ENCODE assay signal across 8 cellular contexts in the genomic region with DNA sequence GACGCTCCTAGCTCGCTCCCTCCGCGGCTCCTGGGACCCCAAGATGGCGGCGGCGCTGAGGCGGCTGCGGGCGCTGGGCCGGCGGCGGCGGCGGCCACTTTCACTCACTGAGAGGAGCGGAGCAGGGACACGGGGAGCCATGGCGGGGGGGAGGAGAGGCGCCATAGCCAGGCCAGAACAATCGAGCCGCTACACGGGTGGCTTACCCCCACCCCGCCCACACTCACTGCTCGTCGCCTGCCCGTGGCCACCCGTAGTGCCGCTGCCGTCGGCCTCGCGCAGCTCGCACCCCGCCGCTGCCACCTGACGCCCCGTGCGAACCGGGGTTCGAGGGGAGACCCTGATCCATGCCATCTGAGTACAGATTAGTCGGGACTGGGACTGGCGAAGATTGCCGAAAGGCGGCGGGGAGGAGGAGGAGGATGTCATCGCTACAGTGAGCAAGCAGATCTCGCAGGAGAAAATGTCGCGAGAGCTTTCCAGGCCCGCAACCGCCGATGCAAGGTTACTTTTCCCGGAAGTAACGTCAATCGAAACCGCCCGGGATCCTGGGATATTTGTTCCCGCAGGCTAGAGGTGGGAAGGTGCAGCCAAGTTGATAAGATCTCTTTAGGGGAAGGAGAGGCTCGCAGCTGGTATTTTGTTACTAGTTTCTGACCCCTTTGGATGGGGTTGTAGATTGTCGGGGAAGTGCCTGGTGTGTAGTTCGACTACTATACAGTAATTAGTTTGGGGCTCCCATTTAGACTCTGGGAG. TPM values are rescaled to one million over a fixed set of nuclear protein-coding genes. Genes with fewer than 3 reads are reported as not detected.
A peak's percentile ranks its signal among the peaks of the same experiment; 100 is the strongest.
DNase-seq lines count a peak whose midpoint lies in the region; TF ChIP-seq lines count a peak whose summit lies in the region.

A gene with protein sequence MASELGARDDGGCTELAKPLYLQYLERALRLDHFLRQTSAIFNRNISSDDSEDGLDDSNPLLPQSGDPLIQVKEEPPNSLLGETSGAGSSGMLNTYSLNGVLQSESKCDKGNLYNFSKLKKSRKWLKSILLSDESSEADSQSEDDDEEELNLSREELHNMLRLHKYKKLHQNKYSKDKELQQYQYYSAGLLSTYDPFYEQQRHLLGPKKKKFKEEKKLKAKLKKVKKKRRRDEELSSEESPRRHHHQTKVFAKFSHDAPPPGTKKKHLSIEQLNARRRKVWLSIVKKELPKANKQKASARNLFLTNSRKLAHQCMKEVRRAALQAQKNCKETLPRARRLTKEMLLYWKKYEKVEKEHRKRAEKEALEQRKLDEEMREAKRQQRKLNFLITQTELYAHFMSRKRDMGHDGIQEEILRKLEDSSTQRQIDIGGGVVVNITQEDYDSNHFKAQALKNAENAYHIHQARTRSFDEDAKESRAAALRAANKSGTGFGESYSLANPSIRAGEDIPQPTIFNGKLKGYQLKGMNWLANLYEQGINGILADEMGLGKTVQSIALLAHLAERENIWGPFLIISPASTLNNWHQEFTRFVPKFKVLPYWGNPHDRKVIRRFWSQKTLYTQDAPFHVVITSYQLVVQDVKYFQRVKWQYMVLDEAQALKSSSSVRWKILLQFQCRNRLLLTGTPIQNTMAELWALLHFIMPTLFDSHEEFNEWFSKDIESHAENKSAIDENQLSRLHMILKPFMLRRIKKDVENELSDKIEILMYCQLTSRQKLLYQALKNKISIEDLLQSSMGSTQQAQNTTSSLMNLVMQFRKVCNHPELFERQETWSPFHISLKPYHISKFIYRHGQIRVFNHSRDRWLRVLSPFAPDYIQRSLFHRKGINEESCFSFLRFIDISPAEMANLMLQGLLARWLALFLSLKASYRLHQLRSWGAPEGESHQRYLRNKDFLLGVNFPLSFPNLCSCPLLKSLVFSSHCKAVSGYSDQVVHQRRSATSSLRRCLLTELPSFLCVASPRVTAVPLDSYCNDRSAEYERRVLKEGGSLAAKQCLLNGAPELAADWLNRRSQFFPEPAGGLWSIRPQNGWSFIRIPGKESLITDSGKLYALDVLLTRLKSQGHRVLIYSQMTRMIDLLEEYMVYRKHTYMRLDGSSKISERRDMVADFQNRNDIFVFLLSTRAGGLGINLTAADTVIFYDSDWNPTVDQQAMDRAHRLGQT (N-terminal part only) (minus strand): TSS at position 165 of the 756 bp plus-strand sequence. CDS start 19,970 bp downstream, outside the sequence.

- peak; percentile 96 for DNase-seq in GM03348 (ENCODE audit: low spot score)
- DNase-seq in HFFc6, result peak; percentile 98
- peak; percentile 94 for DNase-seq in NCI-H1048 (lab: John Stamatoyannopoulos, UW)
- peak; percentile 91 for DNase-seq in SK-N-SH
- DNase-seq in activated naive CD4-positive, alpha-beta T cell treated with anti-CD3 and anti-CD28 coated beads, Interleukin-2, amount 50 U/mL, for 16 hours, result peak; percentile 95
- DNase-seq in globus pallidus (ENCODE audit: low spot score), result peak; percentile 95
- peak; percentile 66 to 99 (median 96) for DNase-seq in nucleus accumbens (lab: John Stamatoyannopoulos, UW)
- peak; percentile 98 to 99 for DNase-seq in suprapubic skin (ENCODE audit: low spot score in 2 of 2)

- CTCF ChIA-PET in SK-N-SH (lab: Yijun Ruan, JAX), result interaction anchor here (0.6 to 1.7 kb wide), 3 partner anchors 92 to 366 kb away, joined by 3 to 6 read pairs (median 4); no protein-coding TSS in a partner anchor

- peak within 1 kb of the TSS; percentile 90 for H3K27ac Mint-ChIP-seq in HFFc6

- peaks cover 7% of the 10 kb centered on the region; the same call in 1 of the 2 replicates for H3K36me3 Mint-ChIP-seq in HFFc6 (ENCODE audit: low read depth)

- 3% methylated on average over 25 of the region's 61 CpGs for WGBS in SK-N-SH (ENCODE audit: low lambda C conversion rate)
- 2% methylated on average over 12 of the region's 61 CpGs for WGBS in suprapubic skin

- peak within 1 kb of the TSS; percentile 77 for H3K4me2 ChIP-seq in SK-N-SH

- peaks cover 11% of the 10 kb centered on the region for H3F3A ChIP-seq in SK-N-SH (replicated peaks; ENCODE audit: insufficient read depth)

- H3K9ac ChIP-seq in SK-N-SH, result peak within 1 kb of the TSS; percentile 100

- H3K27me3 ChIP-seq in SK-N-SH (ENCODE audit: insufficient read depth) (no peaks in the 10 kb centered on the region), suprapubic skin (no peaks in the 10 kb centered on the region)

- H3K4me3 Mint-ChIP-seq in HFFc6, result peak within 1 kb of the TSS; percentile 92

- H3K79me2 ChIP-seq in SK-N-SH (ENCODE audit: insufficient read depth), result peaks cover 45% of the 10 kb centered on the region

- no peaks in the 10 kb centered on the region for H4K20me1 ChIP-seq in SK-N-SH (ENCODE audit: insufficient read depth)

- peak within 1 kb of the TSS; percentile 89 for H2AFZ ChIP-seq in SK-N-SH (ENCODE audit: low read depth)

- no peaks in the 10 kb centered on the region for H3K9me3 Mint-ChIP-seq in HFFc6

- H3K4me3 ChIP-seq in SK-N-SH (ENCODE audit: low read depth in 2 of 2, low read length in 1 of 2) (peak within 1 kb of the TSS; percentile 70 to 94), suprapubic skin (peak within 1 kb of the TSS; percentile 81)

- peaks cover 3% of the 10 kb centered on the region; the same call in 1 of the 2 replicates for H3K27me3 Mint-ChIP-seq in HFFc6 (ENCODE audit: insufficient read depth)

- no peaks in the 10 kb centered on the region for H3K9me2 ChIP-seq in SK-N-SH

- TF ChIP-seq POLR2A in suprapubic skin (IDR thresholded peaks at IDR 0.05), result peak in 1 of 2 donors; percentile 63

- H3K27ac ChIP-seq in SK-N-SH (ENCODE audit: low read depth in 2 of 2, low read length in 1 of 2) (peak within 1 kb of the TSS; percentile 96 to 98), suprapubic skin (peak within 1 kb of the TSS; percentile 99)

- TF ChIP-seq EP300 in SK-N-SH (IDR thresholded peaks at IDR 0.05; ENCODE audit: borderline replicate concordance in 1 of 2, low read depth in 1 of 2, low read length in 1 of 2) (0 out of 4 replicates have a peak, but pooled peaks of 1 of the 2 experiments have one; percentile 15), suprapubic skin (IDR thresholded peaks at IDR 0.05) (no peak)

- no peak for TF ChIP-seq CTCF in HFFc6 (IDR thresholded peaks at IDR 0.05)
- no peak for TF ChIP-seq CTCF in SK-N-SH (IDR thresholded peaks at IDR 0.05)
- no peak for TF ChIP-seq CTCF in suprapubic skin (IDR thresholded peaks at IDR 0.05)

- POLR2A ChIA-PET in SK-N-SH (lab: Yijun Ruan, JAX), result interaction anchor here (0.6 to 1.5 kb wide), 9 partner anchors 10 to 1465 kb away, joined by 3 to 9 read pairs (median 4); a partner anchor contains a TSS

- peaks cover 0 to 6% of the 10 kb centered on the region in 2 experiments for H3K36me3 ChIP-seq in SK-N-SH (replicated peaks in 1 of 2; ENCODE audit: control insufficient read depth in 1 of 2, insufficient read depth in 2 of 2, low read length in 1 of 2)
- no peaks in the 10 kb centered on the region for H3K36me3 ChIP-seq in suprapubic skin

- TF ChIP-seq RAD21 in SK-N-SH (IDR thresholded peaks at IDR 0.05; ENCODE audit: low read length), result no peak

- H3K4me1 ChIP-seq in SK-N-SH (ENCODE audit: control insufficient read depth in 1 of 2, insufficient read depth in 2 of 2, low read depth in 1 of 2, low read length in 1 of 2), result peaks cover 3 to 7% of the 10 kb centered on the region in 2 experiments; a peak in 1 of 4 replicates
- H3K4me1 ChIP-seq in suprapubic skin, result peaks cover 17% of the 10 kb centered on the region

- H3K9me3 ChIP-seq in SK-N-SH, result no peaks in the 10 kb centered on the region
- no peaks in the 10 kb centered on the region for H3K9me3 ChIP-seq in suprapubic skin

- H3K4me1 Mint-ChIP-seq in HFFc6 (ENCODE audit: low read depth), result peaks cover 23% of the 10 kb centered on the region

TF ChIP-seq in SK-N-SH, 30 proteins besides CTCF, POLR2A, EP300 and RAD21 (continues in another document):
- peak; percentile 99 for TF ChIP-seq POLR2AphosphoS5 (IDR thresholded peaks at IDR 0.05; ENCODE audit: low read depth, low read length)
- TF ChIP-seq MEF2A (IDR thresholded peaks at IDR 0.05; ENCODE audit: borderline replicate concordance, low read depth), result no peak
- no peak; the same call in 1 of the 2 replicates for TF ChIP-seq FOXM1 (IDR thresholded peaks at IDR 0.05; ENCODE audit: low read depth)
- TF ChIP-seq, protein P1, sequence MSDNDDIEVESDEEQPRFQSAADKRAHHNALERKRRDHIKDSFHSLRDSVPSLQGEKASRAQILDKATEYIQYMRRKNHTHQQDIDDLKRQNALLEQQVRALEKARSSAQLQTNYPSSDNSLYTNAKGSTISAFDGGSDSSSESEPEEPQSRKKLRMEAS (IDR thresholded peaks at IDR 0.05; ENCODE audit: low read depth), result peak; percentile 57
- no peak for TF ChIP-seq FOSL2 (IDR thresholded peaks at IDR 0.05; ENCODE audit: borderline replicate concordance, low read depth)
- no peak for TF ChIP-seq TCF12 (IDR thresholded peaks at IDR 0.05)
- peak; percentile 74 for TF ChIP-seq GABPA (IDR thresholded peaks at IDR 0.05; ENCODE audit: low read depth)
- TF ChIP-seq, protein P2, sequence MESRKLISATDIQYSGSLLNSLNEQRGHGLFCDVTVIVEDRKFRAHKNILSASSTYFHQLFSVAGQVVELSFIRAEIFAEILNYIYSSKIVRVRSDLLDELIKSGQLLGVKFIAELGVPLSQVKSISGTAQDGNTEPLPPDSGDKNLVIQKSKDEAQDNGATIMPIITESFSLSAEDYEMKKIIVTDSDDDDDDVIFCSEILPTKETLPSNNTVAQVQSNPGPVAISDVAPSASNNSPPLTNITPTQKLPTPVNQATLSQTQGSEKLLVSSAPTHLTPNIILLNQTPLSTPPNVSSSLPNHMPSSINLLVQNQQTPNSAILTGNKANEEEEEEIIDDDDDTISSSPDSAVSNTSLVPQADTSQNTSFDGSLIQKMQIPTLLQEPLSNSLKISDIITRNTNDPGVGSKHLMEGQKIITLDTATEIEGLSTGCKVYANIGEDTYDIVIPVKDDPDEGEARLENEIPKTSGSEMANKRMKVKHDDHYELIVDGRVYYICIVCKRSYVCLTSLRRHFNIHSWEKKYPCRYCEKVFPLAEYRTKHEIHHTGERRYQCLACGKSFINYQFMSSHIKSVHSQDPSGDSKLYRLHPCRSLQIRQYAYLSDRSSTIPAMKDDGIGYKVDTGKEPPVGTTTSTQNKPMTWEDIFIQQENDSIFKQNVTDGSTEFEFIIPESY (IDR thresholded peaks at IDR 0.05; ENCODE audit: borderline replicate concordance, low read depth), result peak; percentile 97
- no peak for TF ChIP-seq EZH2phosphoT487 (IDR thresholded peaks at IDR 0.05; ENCODE audit: borderline replicate concordance, low read depth)
- no peak for TF ChIP-seq TEAD4 (IDR thresholded peaks at IDR 0.05; ENCODE audit: borderline replicate concordance, insufficient read depth)

RNA-seq across cellular contexts. Expression of the gene that starts here (rescaled TPM):
- 10 to 100 TPM; 18.3 to 23.6 (median 19.4) TPM for total RNA-seq in HFFc6 (2021; fragmentation: NEBNext Ultra II Directional; extraction: Animal tissue kit (Norgen Biotek cat#: 25700))
- polyA plus RNA-seq in SK-N-SH (2012; rRNA removed), result 4.6 and 5.2 TPM in 2 replicates
- 4.8 and 7.3 TPM in 2 replicates for polyA plus RNA-seq in SK-N-SH (2012; cell fraction: cytosol; rRNA removed)
- polyA plus RNA-seq in SK-N-SH (2012; cell fraction: nucleus; rRNA removed), result 11.5 and 12.7 TPM in 2 replicates
- total RNA-seq in suprapubic skin, result 10 to 100 TPM; 29.4 to 45.9 (median 41.0) TPM

Comparison
In these comparisons a context has a peak if more than half of its experiments do, and no peak if none do; other contexts are left out.
1. Peak in every context shown above with its lines: DNase-seq, H3K4me3 ChIP-seq and H3K27ac ChIP-seq.